Comparison of ENCODE assay signal across 1 cellular context in genomic region chr11:61714916-61715315, GRCh38.
TF ChIP-seq lines count a peak whose summit lies in the region.

No MANE protein-coding gene starts in this region.

TF ChIP-seq in H1, 55 proteins besides CTCF, POLR2A, EP300 and RAD21:
- TF ChIP-seq KDM1A (IDR thresholded peaks at IDR 0.05; ENCODE audit: borderline replicate concordance, low read length) (0 out of 2 replicates have a peak, but pooled peaks have one; percentile 35), YY1 (IDR thresholded peaks at IDR 0.05; ENCODE audit: low read depth, low read length) (no peak)
TF ChIP-seq in H1: peak in this region for 1.
